ENCODE assay signal across 8 cellular contexts in genomic region chr10:931326-932318, GRCh38. TPM values are rescaled to one million over a fixed set of nuclear protein-coding genes. Genes with fewer than 3 reads are reported as not detected.
DNase-seq lines count a peak whose midpoint lies in the region; ATAC-seq, FAIRE-seq and TF ChIP-seq lines count a peak whose summit lies in the region.

LARP4B (minus strand) TSS chr10:931705; CDS start chr10:885721, 45,984 bp downstream.

- 0% methylated on average over 59 to 68 of the region's 137 CpGs for WGBS in mesodermal cell (ENCODE audit: insufficient coverage in 2 of 2), 2 experiments

- no peaks in the 10 kb centered on the region for H3K27me3 ChIP-seq in OCI-LY1 (ENCODE audit: insufficient read depth, low read length)

- H3K4me1 ChIP-seq in OCI-LY1 (ENCODE audit: insufficient read depth, low read length, severe bottlenecking) (peaks cover 49% of the 10 kb centered on the region), mesodermal cell (ENCODE audit: control insufficient read depth, insufficient read depth, low read length, poor library complexity, severe bottlenecking) (peaks cover 9% of the 10 kb centered on the region)

- ATAC-seq in GM21526 (IDR thresholded peaks at IDR 0.05; ENCODE audit: low FRiP score, unreplicated experiment), result peak; percentile 93

- H3K36me3 ChIP-seq in OCI-LY1 (ENCODE audit: insufficient read depth, low read length) (peaks cover 12% of the 10 kb centered on the region; the same call in 1 of the 2 replicates), mesodermal cell (ENCODE audit: control insufficient read depth, insufficient read depth, low read length) (peaks cover 20% of the 10 kb centered on the region)

- no peak for FAIRE-seq in D721Med (lab: Jason Lieb, UNC)

- no peaks in the 10 kb centered on the region for H3K9me2 ChIP-seq in OCI-LY1 (ENCODE audit: low read depth, low read length)

- H3K4me3 ChIP-seq in OCI-LY1 (ENCODE audit: low read depth, low read length, poor library complexity, severe bottlenecking) (peak within 1 kb of the TSS; percentile 90), mesodermal cell (ENCODE audit: extremely low read depth, insufficient read depth, low read length, poor library complexity, severe bottlenecking) (peak within 1 kb of the TSS; percentile 84)

- no peaks in the 10 kb centered on the region for H3K9me3 ChIP-seq in OCI-LY1 (ENCODE audit: low read length)
- H3K9me3 ChIP-seq in mesodermal cell (ENCODE audit: control insufficient read depth, low read length), result no peaks in the 10 kb centered on the region

- TF ChIP-seq CTCF in D721Med (IDR thresholded peaks at IDR 0.05; ENCODE audit: insufficient read depth, missing control alignments) (no peak), OCI-LY1 (IDR thresholded peaks at IDR 0.05; ENCODE audit: low read length) (no peak)

- no peaks in the 10 kb centered on the region for H4K20me1 ChIP-seq in OCI-LY1 (ENCODE audit: insufficient read depth, low read length)

- H3F3A ChIP-seq in OCI-LY1 (ENCODE audit: insufficient read depth, low read length), result 0 out of 2 replicates have a peak, but pooled peaks cover 6% of the 10 kb centered on the region

- in situ Hi-C loops in endometrial microvascular endothelial cells (cut with HindIII; ENCODE audit: inconsistent ontology term, low pct_unique_long_range_greater_than_20kb, low sequenced_read_pairs), result loop anchor here (10.0 kb wide), 1 partner anchor 53 kb away; the partner anchor contains the start of gene GTPBP4

- no peak within 1 kb of the TSS for H2AFZ ChIP-seq in OCI-LY1 (ENCODE audit: low read length)

- H3K9ac ChIP-seq in OCI-LY1 (ENCODE audit: low read length), result peak within 1 kb of the TSS; percentile 93

- DNase-seq in D721Med (ENCODE audit: insufficient read length, low spot score), result peak; percentile 84
- DNase-seq in HuH-7 (ENCODE audit: low spot score), result peak; percentile 99
- peak; percentile 96 for DNase-seq in activated CD8-positive, alpha-beta memory T cell treated with anti-CD3 and anti-CD28 coated beads, Interleukin-2, amount 50 U/mL, for 4 hours
- peak; percentile 91 for DNase-seq in stimulated activated CD8-positive, alpha-beta memory T cell treated with anti-CD3 and anti-CD28 coated beads, Interleukin-15, amount 100 ng/mL, for 24 hours (ENCODE audit: low read depth)

- peak within 1 kb of the TSS; percentile 99 for H3K4me2 ChIP-seq in OCI-LY1 (ENCODE audit: low read length)

- peak within 1 kb of the TSS; percentile 60 for H3K27ac ChIP-seq in OCI-LY1 (ENCODE audit: low read depth, low read length, poor library complexity, severe bottlenecking)
- peak within 1 kb of the TSS; percentile 80 for H3K27ac ChIP-seq in mesodermal cell (ENCODE audit: low read depth, low read length, severe bottlenecking)

- H3K79me2 ChIP-seq in OCI-LY1 (ENCODE audit: insufficient read depth, low read length), result peaks cover 41% of the 10 kb centered on the region

RNA-seq across cellular contexts. Expression of gene LARP4B, which starts in this region (rescaled TPM):
- 31.8 TPM for total RNA-seq in endometrial microvascular endothelial cells (ENCODE audit: inconsistent ontology term)
- polyA plus RNA-seq in mesodermal cell (2013, experiment 1 of 2), result 29.4 TPM
- 26.4 TPM for polyA plus RNA-seq in mesodermal cell (2013, experiment 2 of 2)

Comparison
In these comparisons a context has a peak if more than half of its experiments do, and no peak if none do; other contexts are left out.
1. Peak in every context shown above with its lines: DNase-seq, ATAC-seq, H3K4me3 ChIP-seq and H3K27ac ChIP-seq.